11 cellular contexts compared by ENCODE assay signal in the genomic region with DNA sequence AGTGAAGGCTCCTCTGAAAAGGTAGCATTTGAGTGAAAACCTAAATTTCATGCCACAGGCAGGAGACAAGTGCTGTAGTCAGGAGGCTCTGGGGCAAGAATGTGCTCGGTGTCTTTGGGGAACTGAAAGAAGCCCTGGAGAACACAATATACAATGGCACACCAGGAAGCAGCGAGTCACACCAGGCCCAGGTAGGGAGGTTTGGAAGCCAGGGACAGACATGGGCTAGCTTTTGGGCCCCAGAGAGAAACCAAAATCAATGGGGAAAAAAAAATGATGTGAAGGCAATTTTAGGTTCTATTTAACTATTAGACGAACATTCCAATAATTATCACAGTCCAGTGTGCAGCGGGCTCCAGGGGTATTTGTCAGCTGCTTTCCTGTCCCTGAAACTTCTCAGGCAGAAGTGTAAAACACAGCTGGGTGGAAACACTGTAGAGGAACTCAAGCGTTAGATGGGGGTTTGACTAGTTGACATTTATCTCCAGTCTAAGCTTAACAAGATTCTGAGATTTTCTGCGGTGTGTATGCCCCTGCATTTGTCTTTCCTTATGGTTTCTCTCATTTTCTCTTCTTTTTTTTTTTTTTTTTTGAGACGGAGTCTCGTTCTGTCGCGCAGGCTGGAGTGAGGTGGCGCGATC. TPM values are rescaled to one million over a fixed set of nuclear protein-coding genes. Genes with fewer than 3 reads are reported as not detected.
DNase-seq lines count a peak whose midpoint lies in the region; ATAC-seq lines count a peak whose summit lies in the region.
"Had no signal": no experiment of that assay in that cellular context is flagged by ENCODE, and none has a peak within 500 bp of the region (broad histone marks: within the 10 kb centered on the region; RNA-seq: fewer than 3 reads in every experiment).

No MANE protein-coding gene starts in this region.

- ATAC-seq in GM19328 (IDR thresholded peaks at IDR 0.05; ENCODE audit: unreplicated experiment) (peak; percentile 75), HG02763 (IDR thresholded peaks at IDR 0.05; ENCODE audit: unreplicated experiment) (peak; percentile 91), HG03571 (IDR thresholded peaks at IDR 0.05; ENCODE audit: unreplicated experiment) (peak; percentile 92)
- ATAC-seq: SK-N-SH treated with all-trans-retinoic acid at 6 μM for 48 hours had no signal

- H3K4me3 ChIP-seq in GM08714 (ENCODE audit: low read length) = peak overlapping the region; percentile 0; the same call in 1 of the 2 replicates

- no peak for DNase-seq in H4 (ENCODE audit: low spot score)
- DNase-seq in kidney glomerular epithelial cell (lab: John Stamatoyannopoulos, UW) = no peak
- DNase-seq in NCI-H748 treated with DMSO at 0.1 percent for 48 hours (lab: John Stamatoyannopoulos, UW) = no peak
- DNase-seq in hepatic stellate cell (ENCODE audit: low spot score) = no peak
- DNase-seq: amniotic stem cell; effector CD8-positive, alpha-beta T cell had no signal

RNA-seq across cellular contexts. Expression of gene EGLN3, which starts 21.8 kb away (rescaled TPM):
- total RNA-seq in H4 (2014; rRNA removed; shearing (Covaris generic)) = 26.8 and 27.8 TPM in 2 replicates
